In genomic region chr19:8311461-8312260, GRCh38 we compare ENCODE assay signal across 11 cellular contexts. TPM values are rescaled to one million over a fixed set of nuclear protein-coding genes. Genes with fewer than 3 reads are reported as not detected.
DNase-seq lines count a peak whose midpoint lies in the region; ATAC-seq and TF ChIP-seq lines count a peak whose summit lies in the region.
"Had no signal": no experiment of that assay in that cellular context is flagged by ENCODE, and none has a peak within 500 bp of the region (broad histone marks: within the 10 kb centered on the region; RNA-seq: fewer than 3 reads in every experiment).

No MANE protein-coding gene starts in this region.

- H3K27me3 ChIP-seq in BLaER1: no peaks in the 10 kb centered on the region
- H3K27me3 ChIP-seq in Peyer's patch: no peaks in the 10 kb centered on the region
- H3K27me3 ChIP-seq in right atrium auricular region: no peaks in the 10 kb centered on the region

- H3K36me3 ChIP-seq in BLaER1: peaks cover 76% of the 10 kb centered on the region
- H3K36me3 ChIP-seq in Peyer's patch: peaks cover 0 to 58% (median 0%) of the 10 kb centered on the region in 3 donors
- peaks cover 48% of the 10 kb centered on the region for H3K36me3 ChIP-seq in right atrium auricular region

- no peak for TF ChIP-seq POLR2A in Peyer's patch (IDR thresholded peaks at IDR 0.05)

- ATAC-seq in GM19397 (IDR thresholded peaks at IDR 0.05; ENCODE audit: unreplicated experiment): no peak

- H3K4me1 ChIP-seq in BLaER1: peaks cover 26% of the 10 kb centered on the region
- peaks cover 0 to 30% (median 12%) of the 10 kb centered on the region in 4 donors for H3K4me1 ChIP-seq in Peyer's patch
- H3K4me1 ChIP-seq in right atrium auricular region: peaks cover 0 to 42% of the 10 kb centered on the region in 2 donors

- H3K4me3 ChIP-seq in BLaER1: no peak overlapping the region
- H3K4me3 ChIP-seq in Peyer's patch: no peak overlapping the region
- H3K4me3 ChIP-seq in right atrium auricular region: no peak overlapping the region

- H3K27ac ChIP-seq in BLaER1 (peak overlapping the region; percentile 49; the same call in 1 of the 2 replicates), Peyer's patch (no peak overlapping the region), right atrium auricular region (peak overlapping the region; percentile 35 to 37)
- H3K27ac ChIP-seq: epithelial cell of prostate had no signal

- peaks cover 6% of the 10 kb centered on the region; the same call in 1 of the 2 replicates for H4K20me1 ChIP-seq in BLaER1

- peak in 2 of 3 donors; percentile 56 to 62 for DNase-seq in Peyer's patch
- DNase-seq in right atrium auricular region (ENCODE audit: low spot score): no peak
- DNase-seq in DMS153 treated with DMSO at 0.1 percent for 48 hours (lab: John Stamatoyannopoulos, UW; ENCODE audit: unreplicated experiment): no peak
- no peak for DNase-seq in HPDE6-E6E7 (ENCODE audit: extremely low spot score)
- DNase-seq: amygdala, NCI-H187 treated with DMSO at 0.1 percent for 48 hours, nucleus accumbens had no signal

- TF ChIP-seq CTCF in Peyer's patch (IDR thresholded peaks at IDR 0.05) (no peak), right atrium auricular region (IDR thresholded peaks at IDR 0.05) (no peak)

- H3K9ac ChIP-seq in BLaER1: no peak overlapping the region

- H3K9me3 ChIP-seq in BLaER1 (no peaks in the 10 kb centered on the region), Peyer's patch (no peaks in the 10 kb centered on the region), right atrium auricular region (no peaks in the 10 kb centered on the region)

- no peak overlapping the region for H3K4me2 ChIP-seq in BLaER1

RNA-seq across cellular contexts. Expression of gene CD320, which starts 3.5 kb away (rescaled TPM):
- 10 to 100 TPM; 12.7 to 26.4 (median 18.2) TPM for total RNA-seq in Peyer's patch
- 10 to 100 TPM; 48.8 to 51.0 TPM for total RNA-seq in right atrium auricular region

RNA-seq across cellular contexts. Expression of gene NDUFA7, which starts 9.5 kb away (rescaled TPM):
- 10 to 100 TPM in 3 of 4 donors, not detected in 1; 24.6 to 43.4 (median 38.5) TPM for total RNA-seq in Peyer's patch
- 10 to 100 TPM; 81.0 to 82.0 TPM for total RNA-seq in right atrium auricular region

RNA-seq across cellular contexts. Expression of gene RPS28, which starts 9.6 kb away (rescaled TPM):
- total RNA-seq in Peyer's patch: 100 to 1,000 TPM; 306 to 519 (median 393) TPM
- total RNA-seq in right atrium auricular region: 100 to 1,000 TPM; 158 to 402 TPM

RNA-seq across cellular contexts. Expression of gene KANK3, which starts 31.4 kb away (rescaled TPM):
- total RNA-seq in Peyer's patch (10 to 100 TPM in 1 of 4 donors, 1 to 10 TPM in 3; 3.0 to 16.5 (median 7.8) TPM), right atrium auricular region (10 to 100 TPM; 12.8 to 18.4 TPM)

RNA-seq across cellular contexts. Expression of gene ANGPTL4, which starts 52.3 kb away (rescaled TPM):
- total RNA-seq in Peyer's patch (10 to 100 TPM; 22.6 to 82.1 (median 29.9) TPM), right atrium auricular region (10 to 100 TPM; 32.6 to 69.1 TPM)
- total RNA-seq: CD4-positive, alpha-beta memory T cell had no signal

Comparison
In these comparisons a context has a peak if more than half of its experiments do, and no peak if none do; other contexts are left out.
1. H3K27ac ChIP-seq: peak in BLaER1 (single experiment) and right atrium auricular region (2 of 2); none in Peyer's patch (0 of 4).
2. DNase-seq: peak in Peyer's patch (2 of 3); none in right atrium auricular region (single experiment), DMS153 treated with DMSO at 0.1 percent for 48 hours (single experiment) and HPDE6-E6E7 (single experiment).